ENCODE assay signal across 9 cellular contexts in genomic region chr1:164794310-164794709, GRCh38.
A peak's percentile ranks its signal among the peaks of the same experiment; 100 is the strongest.
DNase-seq lines count a peak whose midpoint lies in the region; ATAC-seq and TF ChIP-seq lines count a peak whose summit lies in the region.
"Had no signal": no experiment of that assay in that cellular context is flagged by ENCODE, and none has a peak within 500 bp of the region (broad histone marks: within the 10 kb centered on the region; RNA-seq: fewer than 3 reads in every experiment).

No MANE protein-coding gene starts in this region.

- H3K9me3 ChIP-seq in RWPE2 (ENCODE audit: severe bottlenecking), result no peaks in the 10 kb centered on the region
- no peaks in the 10 kb centered on the region for H3K9me3 ChIP-seq in prostate gland
- no peaks in the 10 kb centered on the region for H3K9me3 ChIP-seq in WERI-Rb-1 (ENCODE audit: severe bottlenecking)
- H3K9me3 ChIP-seq: upper lobe of left lung had no signal

- DNase-seq in EH (ENCODE audit: low read depth) (peak; percentile 90), RWPE2 (ENCODE audit: low spot score) (no peak), fibroblast of mammary gland (ENCODE audit: low read depth) (peak; percentile 98), prostate gland (ENCODE audit: low spot score) (peak; percentile 70), WERI-Rb-1 (no peak), cerebellum (ENCODE audit: low spot score) (no peak)
- no peak for DNase-seq in activated naive CD4-positive, alpha-beta T cell treated with anti-CD3 and anti-CD28 coated beads, Interleukin-2, amount 50 U/mL, for 16 hours
- DNase-seq: upper lobe of left lung had no signal

- WGBS in prostate gland, result 10% methylated on average over 1 of the region's 1 CpG

- no peak for TF ChIP-seq POLR2A in prostate gland (IDR thresholded peaks at IDR 0.05)

- ATAC-seq in RWPE2 (ENCODE audit: low read depth) (peak; percentile 100), HG03354 (IDR thresholded peaks at IDR 0.05; ENCODE audit: poor library complexity, severe bottlenecking, unreplicated experiment) (no peak)

- TF ChIP-seq CTCF in RWPE2 (IDR thresholded peaks at IDR 0.05; ENCODE audit: poor library complexity, severe bottlenecking) (no peak), fibroblast of mammary gland (conservative IDR thresholded peaks at IDR 0.05; ENCODE audit: control insufficient read depth, insufficient read depth, low read depth, low read length) (no peak), prostate gland (IDR thresholded peaks at IDR 0.05) (no peak), WERI-Rb-1 (IDR thresholded peaks at IDR 0.05; ENCODE audit: low read depth, low read length) (no peak)

- H3K36me3 ChIP-seq in RWPE2 (ENCODE audit: low read depth), result no peaks in the 10 kb centered on the region
- H3K36me3 ChIP-seq in prostate gland, result no peaks in the 10 kb centered on the region
- H3K36me3 ChIP-seq in WERI-Rb-1, result no peaks in the 10 kb centered on the region

- H3K4me1 ChIP-seq in RWPE2 (ENCODE audit: insufficient read depth, poor library complexity, severe bottlenecking) (peaks cover 9% of the 10 kb centered on the region), prostate gland (replicated peaks) (peaks cover 5% of the 10 kb centered on the region)
- H3K4me1 ChIP-seq: upper lobe of left lung had no signal

- no peak overlapping the region for H3K27ac ChIP-seq in RWPE2 (ENCODE audit: poor library complexity, severe bottlenecking)
- H3K27ac ChIP-seq in prostate gland, result peak overlapping the region; percentile 55 to 70
- H3K27ac ChIP-seq in WERI-Rb-1, result no peak overlapping the region

- H3K27me3 ChIP-seq in RWPE2 (ENCODE audit: insufficient read depth, poor library complexity, severe bottlenecking) (no peaks in the 10 kb centered on the region), prostate gland (replicated peaks; ENCODE audit: insufficient read depth) (no peaks in the 10 kb centered on the region), WERI-Rb-1 (ENCODE audit: insufficient read depth, low read depth, severe bottlenecking) (no peaks in the 10 kb centered on the region)
- H3K27me3 ChIP-seq: upper lobe of left lung had no signal

- H3K4me3 ChIP-seq in RWPE2 (ENCODE audit: severe bottlenecking) (no peak overlapping the region), fibroblast of mammary gland (ENCODE audit: control insufficient read depth, low read depth, low read length) (no peak overlapping the region), prostate gland (no peak overlapping the region), WERI-Rb-1 (ENCODE audit: low read depth, low read length) (no peak overlapping the region)
- H3K4me3 ChIP-seq: upper lobe of left lung had no signal

- intact Hi-C loops in prostate gland (cut with DNase I), result loop anchor here (5.0 to 10.0 kb wide), 2 partner anchors 60 to 118 kb away; no protein-coding TSS in a partner anchor

Comparison
In these comparisons a context has a peak if more than half of its experiments do, and no peak if none do; other contexts are left out.
1. DNase-seq: peak in EH (single experiment), fibroblast of mammary gland (single experiment) and prostate gland (single experiment); none in RWPE2 (single experiment), activated naive CD4-positive, alpha-beta T cell treated with anti-CD3 and anti-CD28 coated beads, Interleukin-2, amount 50 U/mL, for 16 hours (single experiment), WERI-Rb-1 (single experiment) and cerebellum (single experiment).
2. H3K27ac ChIP-seq: peak in prostate gland (2 of 2); none in RWPE2 (single experiment) and WERI-Rb-1 (single experiment).